14 cellular contexts compared by ENCODE assay signal in genomic region chr16:4496305-4496704, GRCh38. TPM values are rescaled to one million over a fixed set of nuclear protein-coding genes. Genes with fewer than 3 reads are reported as not detected.
DNase-seq lines count a peak whose midpoint lies in the region; ATAC-seq and TF ChIP-seq lines count a peak whose summit lies in the region.
"Had no signal": no experiment of that assay in that cellular context is flagged by ENCODE, and none has a peak within 500 bp of the region (broad histone marks: within the 10 kb centered on the region; RNA-seq: fewer than 3 reads in every experiment).

No MANE protein-coding gene starts in this region.

- TF ChIP-seq CTCF in chondrocyte (IDR thresholded peaks at IDR 0.05), result no peak

- peak overlapping the region; percentile 69 for H3K27ac Mint-ChIP-seq in activated T-cell treated with anti-CD3 and anti-CD28 coated beads, Interleukin-2, amount 50 U/mL, for 24 hours
- H3K27ac Mint-ChIP-seq in stimulated activated naive CD8-positive, alpha-beta T cell treated with anti-CD3 and anti-CD28 coated beads, Interleukin-15, amount 100 ng/mL, for 72 hours, result peak overlapping the region in 1 of 2 donors; percentile 58
- H3K27ac Mint-ChIP-seq in chondrocyte (ENCODE audit: unreplicated experiment), result no peak overlapping the region

- no peaks in the 10 kb centered on the region for H3K9me3 Mint-ChIP-seq in activated T-cell treated with anti-CD3 and anti-CD28 coated beads, Interleukin-2, amount 50 U/mL, for 24 hours
- no peaks in the 10 kb centered on the region for H3K9me3 Mint-ChIP-seq in stimulated activated naive CD8-positive, alpha-beta T cell treated with anti-CD3 and anti-CD28 coated beads, Interleukin-15, amount 100 ng/mL, for 72 hours
- H3K9me3 Mint-ChIP-seq in chondrocyte (ENCODE audit: low read depth), result no peaks in the 10 kb centered on the region
- H3K9me3 Mint-ChIP-seq: central memory CD8-positive, alpha-beta T cell had no signal

- peaks cover 86% of the 10 kb centered on the region for H3K4me1 Mint-ChIP-seq in activated T-cell treated with anti-CD3 and anti-CD28 coated beads, Interleukin-2, amount 50 U/mL, for 24 hours (ENCODE audit: low read depth)
- H3K4me1 Mint-ChIP-seq in stimulated activated naive CD8-positive, alpha-beta T cell treated with anti-CD3 and anti-CD28 coated beads, Interleukin-15, amount 100 ng/mL, for 72 hours, result peaks cover 85% of the 10 kb centered on the region
- peaks cover 37% of the 10 kb centered on the region for H3K4me1 Mint-ChIP-seq in chondrocyte (ENCODE audit: low read depth)

- H3K36me3 Mint-ChIP-seq in activated T-cell treated with anti-CD3 and anti-CD28 coated beads, Interleukin-2, amount 50 U/mL, for 24 hours (ENCODE audit: low read depth), result peaks cover 64% of the 10 kb centered on the region
- H3K36me3 Mint-ChIP-seq in chondrocyte (ENCODE audit: low read depth), result peaks cover 2% of the 10 kb centered on the region

- peak; percentile 84 for ATAC-seq in stimulated activated naive CD8-positive, alpha-beta T cell treated with anti-CD3 and anti-CD28 coated beads, Interleukin-15, amount 100 ng/mL, for 72 hours
- ATAC-seq: left cardiac atrium had no signal

- no peaks in the 10 kb centered on the region for H3K27me3 Mint-ChIP-seq in activated T-cell treated with anti-CD3 and anti-CD28 coated beads, Interleukin-2, amount 50 U/mL, for 24 hours
- H3K27me3 Mint-ChIP-seq in stimulated activated naive CD8-positive, alpha-beta T cell treated with anti-CD3 and anti-CD28 coated beads, Interleukin-15, amount 100 ng/mL, for 72 hours, result no peaks in the 10 kb centered on the region
- no peaks in the 10 kb centered on the region for H3K27me3 Mint-ChIP-seq in chondrocyte (ENCODE audit: low read depth)
- H3K27me3 Mint-ChIP-seq: central memory CD8-positive, alpha-beta T cell had no signal

- no peak for DNase-seq in activated T-cell treated with anti-CD3 and anti-CD28 coated beads, Interleukin-2, amount 50 U/mL, for 24 hours
- no peak for DNase-seq in activated T-cell treated with anti-CD3 and anti-CD28 coated beads for 4 hours
- peak; percentile 20 for DNase-seq in RPMI7951 (ENCODE audit: low read depth)
- peak; percentile 18 for DNase-seq in fibroblast of gingiva (ENCODE audit: low read depth)
- DNase-seq in stimulated activated naive CD8-positive, alpha-beta T cell treated with anti-CD3 and anti-CD28 coated beads, Interleukin-15, amount 100 ng/mL, for 72 hours, result no peak
- DNase-seq in GM19238 (ENCODE audit: insufficient read length, low spot score), result no peak
- DNase-seq in chondrocyte (ENCODE audit: low spot score), result no peak
- no peak for DNase-seq in midbrain (lab: John Stamatoyannopoulos, UW)
- DNase-seq: DND-41; foreskin melanocyte; left cardiac atrium; ovary; stimulated activated CD4-positive, alpha-beta T cell treated with anti-CD3 and anti-CD28 coated beads, Interleukin-2, amount 100 ng/mL, for 24 hours had no signal

- H3K4me3 Mint-ChIP-seq in activated T-cell treated with anti-CD3 and anti-CD28 coated beads, Interleukin-2, amount 50 U/mL, for 24 hours, result no peak overlapping the region
- H3K4me3 Mint-ChIP-seq in stimulated activated naive CD8-positive, alpha-beta T cell treated with anti-CD3 and anti-CD28 coated beads, Interleukin-15, amount 100 ng/mL, for 72 hours, result no peak overlapping the region
- H3K4me3 Mint-ChIP-seq in chondrocyte (ENCODE audit: unreplicated experiment), result no peak overlapping the region
- H3K4me3 Mint-ChIP-seq: central memory CD8-positive, alpha-beta T cell had no signal

RNA-seq across cellular contexts. Expression of gene HMOX2, which starts 20.1 kb away (rescaled TPM):
- total RNA-seq in RPMI7951 (2014; rRNA removed; shearing (Covaris generic)), result 39.8 and 44.8 TPM in 2 replicates
- total RNA-seq in chondrocyte, result 45.9 to 69.4 TPM (median 46.4 TPM) in 3 replicates

RNA-seq across cellular contexts. Expression of gene NMRAL1, which starts 21.9 kb away (rescaled TPM):
- total RNA-seq in RPMI7951 (2014; rRNA removed; shearing (Covaris generic)), result 48.4 and 66.5 TPM in 2 replicates
- total RNA-seq in chondrocyte, result 41.0 to 56.3 TPM (median 44.0 TPM) in 3 replicates

RNA-seq across cellular contexts. Expression of gene CDIP1, which starts 42.3 kb away (rescaled TPM):
- 0.78 and 1.1 TPM in 2 replicates for total RNA-seq in RPMI7951 (2014; rRNA removed; shearing (Covaris generic))
- total RNA-seq in chondrocyte, result 23.9 to 36.8 TPM (median 36.4 TPM) in 3 replicates

RNA-seq across cellular contexts. Expression of gene C16orf96, which starts 59.8 kb away (rescaled TPM):
- total RNA-seq in RPMI7951 (2014; rRNA removed; shearing (Covaris generic)), result not detected in 2 replicates
- 0.12 to 0.23 TPM in 2 of 3 replicates, not detected in the other for total RNA-seq in chondrocyte

Comparison
In these comparisons a context has a peak if more than half of its experiments do, and no peak if none do; other contexts are left out.
1. DNase-seq: peak in RPMI7951 (single experiment) and fibroblast of gingiva (single experiment); none in activated T-cell treated with anti-CD3 and anti-CD28 coated beads, Interleukin-2, amount 50 U/mL, for 24 hours (single experiment), activated T-cell treated with anti-CD3 and anti-CD28 coated beads for 4 hours (single experiment), stimulated activated naive CD8-positive, alpha-beta T cell treated with anti-CD3 and anti-CD28 coated beads, Interleukin-15, amount 100 ng/mL, for 72 hours (0 of 2), GM19238 (single experiment), chondrocyte (single experiment) and midbrain (single experiment).
2. RNA of gene CDIP1, which starts 42.3 kb away (total RNA-seq): 23.9 to 36.8 TPM in chondrocyte; 0.78 to 1.1 TPM in RPMI7951; every median in the first group is over 10 times any median in the second.